ENCODE assay signal across 35 cellular contexts in genomic region chr3:45148921-45149320, GRCh38. TPM values are rescaled to one million over a fixed set of nuclear protein-coding genes. Genes with fewer than 3 reads are reported as not detected.
"Had no signal": no experiment of that assay in that cellular context is flagged by ENCODE, and none has a peak within 500 bp of the region (broad histone marks: within the 10 kb centered on the region; RNA-seq: fewer than 3 reads in every experiment).

No MANE protein-coding gene starts in this region.

- H3K36me3 Mint-ChIP-seq: activated CD4-positive, alpha-beta memory T cell treated with anti-CD3 and anti-CD28 coated beads for 36 hours had no signal

- H3K27me3 ChIP-seq: body of pancreas had no signal

- H3K4me3 ChIP-seq: body of pancreas, breast epithelium had no signal

- ATAC-seq: activated CD8-positive, alpha-beta T cell treated with anti-CD3 and anti-CD28 coated beads for 36 hours; activated naive CD8-positive, alpha-beta T cell treated with anti-CD3 and anti-CD28 coated beads, Interleukin-2, amount 50 U/mL, for 24 hours; activated T-cell treated with anti-CD3 and anti-CD28 coated beads, Interleukin-2, amount 50 U/mL, for 4 hours; activated T-cell treated with anti-CD3 and anti-CD28 coated beads, Interleukin-2, amount 50 U/mL, for 72 hours; activated T-helper 17 cell treated with anti-CD3 and anti-CD28 coated beads, Interleukin-2, amount 50 U/mL, for 72 hours; body of pancreas had no signal

- H3K36me3 ChIP-seq: brain microvascular endothelial cell, breast epithelium had no signal

- H3K4me3 Mint-ChIP-seq: activated B cell treated with CpG ODN at 0.5 μM for 24 hours; activated CD4-positive, alpha-beta memory T cell treated with anti-CD3 and anti-CD28 coated beads for 36 hours; activated CD4-positive, alpha-beta T cell treated with anti-CD3 and anti-CD28 coated beads, Interleukin-2, amount 10 ng/mL, durations not matched to agents 24 days and 14 days; activated CD8-positive, alpha-beta T cell treated with anti-CD3 and anti-CD28 coated beads for 36 hours; activated naive CD4-positive, alpha-beta T cell treated with anti-CD3 and anti-CD28 coated beads, Interleukin-2, amount 10 ng/mL, durations not matched to agents 7 days and 5 days; activated naive CD4-positive, alpha-beta T cell treated with anti-CD3 and anti-CD28 coated beads, Interleukin-2, amount 50 U/mL, for 24 hours; activated naive CD8-positive, alpha-beta T cell; activated naive CD8-positive, alpha-beta T cell treated with anti-CD3 and anti-CD28 coated beads, Interleukin-2, amount 10 ng/mL, durations not matched to agents 7 days and 5 days; activated naive CD8-positive, alpha-beta T cell treated with anti-CD3 and anti-CD28 coated beads, Interleukin-2, amount 50 U/mL, for 24 hours; activated T-cell treated with anti-CD3 and anti-CD28 coated beads, Interleukin-2, amount 50 U/mL, for 4 hours; activated T-cell treated with anti-CD3 and anti-CD28 coated beads, Interleukin-2, amount 50 U/mL, for 72 hours; activated T-helper 1 cell treated with anti-CD3 and anti-CD28 coated beads, Interleukin-12 subunit alpha, Interleukin-12 subunit beta, Interleukin-2, Interleukin-4 antibody, amounts not matched to agents 30 ng/mL and 10 ng/mL and 1 ng/mL, durations not matched to agents 14 hours and 24 hours and 36 hours; activated T-helper 17 cell treated with anti-CD3 and anti-CD28 coated beads, Interleukin-2, amount 50 U/mL, for 72 hours; T-helper 1 cell treated with Interleukin-12 subunit alpha and Interleukin-12 subunit beta and Interleukin-4 antibody, amounts not matched to agents 30 μg/mL and 1 μg/mL, for 36 hours; T-helper 2 cell treated with Interferon-gamma antibody and Interleukin-4, amounts not matched to agents 5 μg/mL and 100 μg/mL, for 36 hours had no signal

- H3K9me3 Mint-ChIP-seq: activated naive CD4-positive, alpha-beta T cell treated with anti-CD3 and anti-CD28 coated beads, Interleukin-2, amount 50 U/mL, for 24 hours had no signal

- DNase-seq: activated B cell treated with CpG ODN at 0.5 μM for 24 hours; activated CD4-positive, alpha-beta memory T cell treated with anti-CD3 and anti-CD28 coated beads for 36 hours; activated CD4-positive, alpha-beta T cell treated with anti-CD3 and anti-CD28 coated beads for 4 hours; activated CD4-positive, alpha-beta T cell treated with anti-CD3 and anti-CD28 coated beads, Interleukin-2, amount 10 ng/mL, durations not matched to agents 24 days and 14 days; activated CD4-positive, alpha-beta T cell treated with anti-CD3 and anti-CD28 coated beads, Interleukin-2, amount 50 U/mL, for 1 hour; activated CD4-positive, alpha-beta T cell treated with anti-CD3 and anti-CD28 coated beads, Interleukin-2, amount 50 U/mL, for 4 hours; activated CD4-positive, CD25-positive, alpha-beta regulatory T cell treated with anti-CD3 and anti-CD28 coated beads, Interleukin-2, amount 50 U/mL, for 72 hours; activated CD8-positive, alpha-beta memory T cell treated with anti-CD3 and anti-CD28 coated beads, Interleukin-2, amount 50 U/mL, for 4 hours; activated CD8-positive, alpha-beta T cell treated with anti-CD3 and anti-CD28 coated beads for 36 hours; activated effector memory CD4-positive, alpha-beta T cell treated with Interleukin-2 at 50 U/mL for 16 hours; activated gamma-delta T cell; activated naive CD4-positive, alpha-beta T cell treated with anti-CD3 and anti-CD28 coated beads, Interleukin-2, amount 10 ng/mL, durations not matched to agents 7 days and 5 days; activated naive CD4-positive, alpha-beta T cell treated with Interleukin-2 at 50 U/mL for 16 hours; activated naive CD8-positive, alpha-beta T cell treated with anti-CD3 and anti-CD28 coated beads, Interleukin-2, amount 10 ng/mL, durations not matched to agents 7 days and 5 days; activated naive CD8-positive, alpha-beta T cell treated with anti-CD3 and anti-CD28 coated beads, Interleukin-2, amount 50 U/mL, for 24 hours; activated T-cell treated with anti-CD3 and anti-CD28 coated beads for 4 hours; activated T-cell treated with anti-CD3 and anti-CD28 coated beads, Interleukin-2, amount 50 U/mL, for 1 hour; activated T-cell treated with anti-CD3 and anti-CD28 coated beads, Interleukin-2, amount 50 U/mL, for 4 hours; activated T-cell treated with anti-CD3 and anti-CD28 coated beads, Interleukin-2, amount 50 U/mL, for 72 hours; amniotic stem cell; aorta; body of pancreas; brain microvascular endothelial cell; central memory CD4-positive, alpha-beta T cell; T-helper 1 cell; T-helper 2 cell; T-helper 9 cell had no signal

- H3K4me1 ChIP-seq: breast epithelium had no signal

- H3K27ac ChIP-seq: body of pancreas, brain microvascular endothelial cell, breast epithelium, VCaP had no signal

- H3K27ac Mint-ChIP-seq: activated B cell treated with CpG ODN at 0.5 μM for 24 hours; activated CD4-positive, alpha-beta memory T cell treated with anti-CD3 and anti-CD28 coated beads for 36 hours; activated CD4-positive, alpha-beta T cell treated with anti-CD3 and anti-CD28 coated beads, Interleukin-2, amount 10 ng/mL, durations not matched to agents 24 days and 14 days; activated CD8-positive, alpha-beta T cell treated with anti-CD3 and anti-CD28 coated beads for 36 hours; activated naive CD4-positive, alpha-beta T cell treated with anti-CD3 and anti-CD28 coated beads, Interleukin-2, amount 10 ng/mL, durations not matched to agents 7 days and 5 days; activated naive CD4-positive, alpha-beta T cell treated with anti-CD3 and anti-CD28 coated beads, Interleukin-2, amount 50 U/mL, for 24 hours; activated naive CD8-positive, alpha-beta T cell; activated naive CD8-positive, alpha-beta T cell treated with anti-CD3 and anti-CD28 coated beads, Interleukin-2, amount 10 ng/mL, durations not matched to agents 7 days and 5 days; activated naive CD8-positive, alpha-beta T cell treated with anti-CD3 and anti-CD28 coated beads, Interleukin-2, amount 50 U/mL, for 24 hours; activated T-cell treated with anti-CD3 and anti-CD28 coated beads, Interleukin-2, amount 50 U/mL, for 72 hours; activated T-helper 1 cell treated with anti-CD3 and anti-CD28 coated beads, Interleukin-12 subunit alpha, Interleukin-12 subunit beta, Interleukin-2, Interleukin-4 antibody, amounts not matched to agents 30 ng/mL and 10 ng/mL and 1 ng/mL, durations not matched to agents 14 hours and 24 hours and 36 hours; activated T-helper 17 cell treated with anti-CD3 and anti-CD28 coated beads, Interleukin-2, amount 50 U/mL, for 72 hours; T-helper 1 cell treated with Interleukin-12 subunit alpha and Interleukin-12 subunit beta and Interleukin-4 antibody, amounts not matched to agents 30 μg/mL and 1 μg/mL, for 36 hours; T-helper 2 cell treated with Interferon-gamma antibody and Interleukin-4, amounts not matched to agents 5 μg/mL and 100 μg/mL, for 36 hours had no signal

- H3K9me3 ChIP-seq: body of pancreas, breast epithelium had no signal

RNA-seq across cellular contexts. Expression of gene CDCP1, which starts 2.7 kb away (rescaled TPM):
- total RNA-seq: activated B cell treated with CpG ODN at 0.5 μM for 24 hours had no signal
